Comparison of ENCODE assay signal across 8 cellular contexts in the genomic region with DNA sequence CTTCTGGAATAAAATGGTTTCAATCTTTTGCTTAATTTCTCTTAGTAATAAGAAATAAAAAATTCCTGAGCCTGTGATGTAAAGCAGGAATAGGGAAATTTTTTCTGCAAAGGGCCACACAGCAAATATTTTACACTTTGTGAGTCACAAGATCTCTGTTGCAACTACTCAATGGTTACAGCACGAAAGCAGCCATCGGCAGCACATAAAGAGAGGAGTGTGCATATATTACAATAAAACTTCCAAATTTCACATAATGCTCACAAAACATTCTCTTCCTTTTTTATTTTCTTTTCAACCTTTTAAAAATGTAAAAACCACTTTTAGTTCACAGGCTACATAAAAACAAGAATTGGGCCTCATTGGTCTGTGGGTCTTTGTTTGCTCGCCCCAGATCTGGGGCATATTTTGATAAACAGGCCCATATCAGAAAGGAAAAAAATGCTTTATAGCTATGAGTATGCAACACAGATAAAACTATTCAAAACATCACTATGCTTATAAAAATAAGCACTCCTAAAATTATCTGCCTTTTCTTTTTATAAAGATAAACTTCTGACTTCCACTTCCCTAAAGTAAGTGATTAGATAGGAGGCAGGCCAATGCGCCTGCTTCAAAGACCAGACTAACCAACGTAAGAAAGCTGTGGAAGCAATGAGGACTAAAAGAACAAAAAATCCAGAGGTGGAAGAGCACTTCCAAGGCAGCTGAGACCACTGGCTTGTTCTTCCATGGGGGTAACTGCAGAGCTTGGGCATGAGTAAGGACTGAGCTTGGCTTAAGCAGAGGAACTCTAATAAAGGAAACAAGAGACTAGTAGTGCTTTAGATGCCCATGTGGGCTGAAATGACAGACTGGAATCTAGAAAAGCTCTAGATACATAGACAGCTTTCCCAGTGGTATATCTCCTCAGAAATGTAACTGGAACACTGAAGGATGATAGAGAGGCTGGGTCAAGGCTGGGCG. TPM values are rescaled to one million over a fixed set of nuclear protein-coding genes. Genes with fewer than 3 reads are reported as not detected.
DNase-seq lines count a peak whose midpoint lies in the region; FAIRE-seq and TF ChIP-seq lines count a peak whose summit lies in the region.

No MANE protein-coding gene starts in this region.

- no peak overlapping the region for H3K4me3 ChIP-seq in bronchial epithelial cell (ENCODE audit: low read depth, low read length)

- DNase-seq in GM04503 (ENCODE audit: low read depth) (peak; percentile 17), KBM-7 (peak; percentile 53), bronchial epithelial cell (ENCODE audit: low read depth) (peak; percentile 63), non-pigmented ciliary epithelial cell (ENCODE audit: low read depth) (peak; percentile 55), COLO829 (ENCODE audit: low spot score) (no peak), RKO (ENCODE audit: low spot score) (no peak), NCI-H2029 treated with DMSO at 0.1 percent for 48 hours (lab: John Stamatoyannopoulos, UW) (no peak), NCI-H1105 treated with DMSO at 0.1 percent for 48 hours (lab: John Stamatoyannopoulos, UW) (no peak)

- TF ChIP-seq CTCF in bronchial epithelial cell (IDR thresholded peaks at IDR 0.05; ENCODE audit: insufficient read depth, low read length, severe bottlenecking): no peak

- in situ Hi-C loops in KBM-7 (cut with MboI; ENCODE audit: low pct_unique_long_range_greater_than_20kb, low sequenced_read_pairs): no loop called here

- FAIRE-seq in bronchial epithelial cell (lab: Jason Lieb, UNC): no peak

- no peaks in the 10 kb centered on the region for H3K27me3 ChIP-seq in bronchial epithelial cell (ENCODE audit: control insufficient read depth, insufficient read depth, low read length)

- H3K36me3 ChIP-seq in bronchial epithelial cell (ENCODE audit: control insufficient read depth, insufficient read depth, low read length): no peaks in the 10 kb centered on the region

RNA-seq across cellular contexts. Expression of a gene that starts 26.4 kb away (rescaled TPM):
- 37.4 and 50.2 TPM in 2 replicates for total RNA-seq in bronchial epithelial cell

Comparison
In these comparisons a context has a peak if more than half of its experiments do, and no peak if none do; other contexts are left out.
1. DNase-seq: peak in GM04503 (single experiment), KBM-7 (single experiment), bronchial epithelial cell (single experiment) and non-pigmented ciliary epithelial cell (single experiment); none in COLO829 (single experiment), RKO (single experiment), NCI-H2029 treated with DMSO at 0.1 percent for 48 hours (single experiment) and NCI-H1105 treated with DMSO at 0.1 percent for 48 hours (single experiment).